8 cellular contexts compared by ENCODE assay signal in the genomic region with DNA sequence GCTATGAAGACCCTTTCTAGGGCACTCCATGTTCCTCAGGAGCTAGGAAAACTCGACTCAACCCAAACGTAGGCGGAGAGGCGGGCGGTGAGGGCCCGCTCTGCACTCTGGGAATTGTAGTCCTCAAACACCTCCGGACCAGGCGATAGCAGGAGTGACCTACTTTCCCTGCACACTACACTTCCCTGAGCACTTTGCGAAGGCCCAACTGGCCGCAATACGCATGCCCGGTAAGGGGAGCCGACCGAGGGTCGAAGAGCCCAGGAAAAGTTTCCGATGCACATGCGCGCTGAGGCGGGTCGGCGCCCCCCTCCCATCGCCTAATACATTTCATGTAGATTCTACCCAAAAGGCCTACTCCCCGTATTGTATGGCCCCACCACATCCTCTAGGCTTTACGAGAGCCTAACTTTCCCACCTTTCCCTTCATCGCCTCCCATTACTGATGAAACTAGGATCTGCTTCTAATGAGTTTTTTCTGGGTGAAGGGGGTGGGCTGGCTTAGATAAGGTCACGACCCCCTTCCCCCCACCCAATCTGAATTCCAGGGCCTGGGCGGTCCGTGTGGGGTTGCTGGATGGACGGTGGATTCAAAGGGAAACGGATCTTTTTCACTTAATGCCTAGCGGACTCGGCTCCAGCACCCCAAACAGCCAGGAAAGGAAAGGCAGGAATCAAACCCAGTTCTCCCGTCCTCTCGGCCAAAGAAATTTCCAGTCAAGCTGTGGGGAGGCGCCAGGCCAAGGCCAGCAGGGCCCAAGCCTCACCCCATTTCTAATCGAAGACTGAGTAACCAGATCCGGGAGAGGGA. TPM values are rescaled to one million over a fixed set of nuclear protein-coding genes. Genes with fewer than 3 reads are reported as not detected.
DNase-seq lines count a peak whose midpoint lies in the region; ATAC-seq and TF ChIP-seq lines count a peak whose summit lies in the region.

No MANE protein-coding gene starts in this region.

- H4K20me1 ChIP-seq in BLaER1, result peaks cover 60% of the 10 kb centered on the region

- CTCF ChIA-PET in activated CD4-positive, alpha-beta memory T cell treated with anti-CD3 and anti-CD28 coated beads, Interleukin-2, amount 10 ng/mL, durations not matched to agents 7 days and 5 days (lab: Charles Lee), result interaction anchor here (1.3 to 3.0 kb wide), 3 partner anchors 24 to 72 kb away, joined by 4 to 11 read pairs (median 8); partner anchors contain the start of genes ACO2 and PHF5A

- no peaks in the 10 kb centered on the region for H3K27me3 Mint-ChIP-seq in activated CD4-positive, alpha-beta memory T cell treated with anti-CD3 and anti-CD28 coated beads, Interleukin-2, amount 10 ng/mL, durations not matched to agents 7 days and 5 days

- H3K9me3 ChIP-seq in BLaER1 (no peaks in the 10 kb centered on the region), liver (ENCODE audit: control insufficient read depth in 4 of 4, low read length in 3 of 4) (no peaks in the 10 kb centered on the region)

- H3K4me3 ChIP-seq in BLaER1 (peak overlapping the region; percentile 98), dorsolateral prefrontal cortex (peak overlapping the region; percentile 71 to 100 (median 98)), liver (ENCODE audit: low read depth in 1 of 3, low read length in 3 of 3) (peak overlapping the region; percentile 69 to 98 (median 96))

- H3K27ac ChIP-seq in BLaER1 (peak overlapping the region; percentile 96), dorsolateral prefrontal cortex (peak overlapping the region; percentile 97 to 100 (median 100)), liver (ENCODE audit: low read depth in 1 of 2, low read length in 2 of 2) (peak overlapping the region; percentile 90 to 100)

- intact Hi-C loops in dorsolateral prefrontal cortex (cut with DNase I), result loop anchor here in 1 of 2 donors (5.0 kb wide), 1 partner anchor 73 kb away; no protein-coding TSS in a partner anchor

- POLR2A ChIA-PET in activated CD4-positive, alpha-beta memory T cell treated with anti-CD3 and anti-CD28 coated beads, Interleukin-2, amount 10 ng/mL, durations not matched to agents 7 days and 5 days (lab: Charles Lee), result interaction anchor here (0.6 to 5.0 kb wide), 19 partner anchors 8 to 493 kb away, joined by 3 to 136 read pairs (median 13); partner anchors contain the start of genes ACO2, DESI1, PHF5A and PMM1

- H3K4me3 Mint-ChIP-seq in activated CD4-positive, alpha-beta memory T cell treated with anti-CD3 and anti-CD28 coated beads, Interleukin-2, amount 10 ng/mL, durations not matched to agents 7 days and 5 days, result peak overlapping the region; percentile 95

- no peaks in the 10 kb centered on the region for H3K9me3 Mint-ChIP-seq in activated CD4-positive, alpha-beta memory T cell treated with anti-CD3 and anti-CD28 coated beads, Interleukin-2, amount 10 ng/mL, durations not matched to agents 7 days and 5 days

- H3K27me3 ChIP-seq in BLaER1 (no peaks in the 10 kb centered on the region), dorsolateral prefrontal cortex (no peaks in the 10 kb centered on the region), liver (ENCODE audit: control insufficient read depth in 4 of 4, insufficient read depth in 4 of 4, low read length in 3 of 4) (no peaks in the 10 kb centered on the region)

- peak overlapping the region; percentile 86 for H3K4me2 ChIP-seq in BLaER1

- H3K4me1 Mint-ChIP-seq in activated CD4-positive, alpha-beta memory T cell treated with anti-CD3 and anti-CD28 coated beads, Interleukin-2, amount 10 ng/mL, durations not matched to agents 7 days and 5 days, result peaks cover 34% of the 10 kb centered on the region

- H3K36me3 ChIP-seq in BLaER1 (peaks cover 41% of the 10 kb centered on the region), liver (ENCODE audit: control insufficient read depth in 4 of 4, insufficient read depth in 3 of 4, low read depth in 1 of 4, low read length in 3 of 4) (peaks cover 0 to 2% (median 0%) of the 10 kb centered on the region in 4 donors)

- H3K9ac ChIP-seq in BLaER1 (peak overlapping the region; percentile 92), liver (ENCODE audit: low read depth in 1 of 2, low read length in 2 of 2) (peak overlapping the region; percentile 91 to 99)

- DNase-seq in NCI-H82 (lab: John Stamatoyannopoulos, UW) (peak; percentile 97), dorsolateral prefrontal cortex (peak; percentile 69 to 94 (median 91))
- DNase-seq in activated CD4-positive, alpha-beta memory T cell treated with anti-CD3 and anti-CD28 coated beads, Interleukin-2, amount 10 ng/mL, durations not matched to agents 7 days and 5 days, result peak; percentile 86
- DNase-seq in stimulated activated CD4-positive, alpha-beta T cell treated with anti-CD3 and anti-CD28 coated beads, Interleukin-2, amount 100 ng/mL, for 48 hours, result peak; percentile 75 to 78

- peaks cover 33% of the 10 kb centered on the region for H3K36me3 Mint-ChIP-seq in activated CD4-positive, alpha-beta memory T cell treated with anti-CD3 and anti-CD28 coated beads, Interleukin-2, amount 10 ng/mL, durations not matched to agents 7 days and 5 days (ENCODE audit: low read depth)

- ATAC-seq in GM19351 (IDR thresholded peaks at IDR 0.05; ENCODE audit: unreplicated experiment), result peak; percentile 56
- peak; percentile 34 for ATAC-seq in HG03521 (IDR thresholded peaks at IDR 0.05; ENCODE audit: unreplicated experiment)

- H3K4me1 ChIP-seq in BLaER1, result peaks cover 54% of the 10 kb centered on the region
- H3K4me1 ChIP-seq in liver (ENCODE audit: control insufficient read depth in 4 of 4, insufficient read depth in 4 of 4, low read length in 3 of 4), result peaks cover 6 to 32% (median 27%) of the 10 kb centered on the region in 4 donors

- TF ChIP-seq RAD21 in liver (IDR thresholded peaks at IDR 0.05), result peak; percentile 52 to 55

- H3K27ac Mint-ChIP-seq in activated CD4-positive, alpha-beta memory T cell treated with anti-CD3 and anti-CD28 coated beads, Interleukin-2, amount 10 ng/mL, durations not matched to agents 7 days and 5 days, result peak overlapping the region; percentile 93

- WGBS in liver, result under 1% methylated on average over 37 of the region's 37 CpGs

- peak in 6 of 56 donors; percentile 6 to 20 (median 14) for TF ChIP-seq CTCF in dorsolateral prefrontal cortex (IDR thresholded peaks at IDR 0.05 in 54 of 56, conservative IDR thresholded peaks at IDR 0.05 in 2 of 56; ENCODE audit: low read depth in 1 of 56, partially characterized antibody in 56 of 56)
- TF ChIP-seq CTCF in liver (IDR thresholded peaks at IDR 0.05; ENCODE audit: low read depth, low read length, missing input control), result no peak

TF ChIP-seq in liver, 16 proteins besides CTCF, POLR2A, EP300 and RAD21 (continues in another document):
- TF ChIP-seq MAX (IDR thresholded peaks at IDR 0.05), result peak; percentile 61
- TF ChIP-seq JUND (IDR thresholded peaks at IDR 0.05), result peak in 1 of 2 donors; percentile 13
- TF ChIP-seq EGR1 (IDR thresholded peaks at IDR 0.05; ENCODE audit: low read depth in 2 of 2), result peak; percentile 46 to 74
- peak; percentile 41 for TF ChIP-seq NR2F2 (IDR thresholded peaks at IDR 0.05)
- peak in 1 of 2 donors; percentile 55 for TF ChIP-seq GABPA (IDR thresholded peaks at IDR 0.05 in 1 of 2, conservative IDR thresholded peaks at IDR 0.05 in 1 of 2)
- TF ChIP-seq, protein P1, sequence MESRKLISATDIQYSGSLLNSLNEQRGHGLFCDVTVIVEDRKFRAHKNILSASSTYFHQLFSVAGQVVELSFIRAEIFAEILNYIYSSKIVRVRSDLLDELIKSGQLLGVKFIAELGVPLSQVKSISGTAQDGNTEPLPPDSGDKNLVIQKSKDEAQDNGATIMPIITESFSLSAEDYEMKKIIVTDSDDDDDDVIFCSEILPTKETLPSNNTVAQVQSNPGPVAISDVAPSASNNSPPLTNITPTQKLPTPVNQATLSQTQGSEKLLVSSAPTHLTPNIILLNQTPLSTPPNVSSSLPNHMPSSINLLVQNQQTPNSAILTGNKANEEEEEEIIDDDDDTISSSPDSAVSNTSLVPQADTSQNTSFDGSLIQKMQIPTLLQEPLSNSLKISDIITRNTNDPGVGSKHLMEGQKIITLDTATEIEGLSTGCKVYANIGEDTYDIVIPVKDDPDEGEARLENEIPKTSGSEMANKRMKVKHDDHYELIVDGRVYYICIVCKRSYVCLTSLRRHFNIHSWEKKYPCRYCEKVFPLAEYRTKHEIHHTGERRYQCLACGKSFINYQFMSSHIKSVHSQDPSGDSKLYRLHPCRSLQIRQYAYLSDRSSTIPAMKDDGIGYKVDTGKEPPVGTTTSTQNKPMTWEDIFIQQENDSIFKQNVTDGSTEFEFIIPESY (IDR thresholded peaks at IDR 0.05), result peak; percentile 59
- TF ChIP-seq RXRA (IDR thresholded peaks at IDR 0.05), result peak; percentile 57 to 71
- peak; percentile 67 for TF ChIP-seq SP1 (IDR thresholded peaks at IDR 0.05)
- TF ChIP-seq FOXA1 (IDR thresholded peaks at IDR 0.05), result no peak
- no peak for TF ChIP-seq HNF4G (IDR thresholded peaks at IDR 0.05)
- no peak for TF ChIP-seq ATF3 (IDR thresholded peaks at IDR 0.05)
- TF ChIP-seq HNF4A (conservative IDR thresholded peaks at IDR 0.05), result peak; percentile 34 to 40
- peak; percentile 78 for TF ChIP-seq YY1 (IDR thresholded peaks at IDR 0.05)
- TF ChIP-seq FOXA2 (IDR thresholded peaks at IDR 0.05), result no peak

RNA-seq across cellular contexts. Expression of gene TOB2, which starts 2.0 kb away (rescaled TPM):
- 10 to 100 TPM; 38.7 to 41.2 TPM for total RNA-seq in activated CD4-positive, alpha-beta memory T cell treated with anti-CD3 and anti-CD28 coated beads, Interleukin-2, amount 10 ng/mL, durations not matched to agents 7 days and 5 days
- total RNA-seq in dorsolateral prefrontal cortex (100 to 1,000 TPM in 4 of 120 experiments, 10 to 100 TPM in 116; 33.6 to 113 (median 52.3) TPM), liver (10 to 100 TPM; 11.6 to 17.1 TPM)
- polyA plus RNA-seq in liver, result 10 to 100 TPM in 1 of 2 donors, 1 to 10 TPM in 1; 9.8 to 12.9 TPM

RNA-seq across cellular contexts. Expression of gene PHF5A, which starts 23.9 kb away (rescaled TPM):
- total RNA-seq in activated CD4-positive, alpha-beta memory T cell treated with anti-CD3 and anti-CD28 coated beads, Interleukin-2, amount 10 ng/mL, durations not matched to agents 7 days and 5 days, result 10 to 100 TPM; 43.9 to 55.3 TPM
- total RNA-seq in dorsolateral prefrontal cortex, result 10 to 100 TPM; 10.3 to 36.8 (median 22.3) TPM
- total RNA-seq in liver, result 10 to 100 TPM; 27.3 to 31.7 TPM
- polyA plus RNA-seq in liver, result 10 to 100 TPM; 15.8 to 19.1 TPM

RNA-seq across cellular contexts. Expression of gene ACO2, which starts 24.4 kb away (rescaled TPM):
- total RNA-seq in activated CD4-positive, alpha-beta memory T cell treated with anti-CD3 and anti-CD28 coated beads, Interleukin-2, amount 10 ng/mL, durations not matched to agents 7 days and 5 days, result 10 to 100 TPM; 69.9 to 72.2 TPM
- 100 to 1,000 TPM; 173 to 339 (median 261) TPM for total RNA-seq in dorsolateral prefrontal cortex
- 10 to 100 TPM; 62.8 to 75.1 TPM for total RNA-seq in liver
- 10 to 100 TPM; 45.3 to 76.1 TPM for polyA plus RNA-seq in liver

Comparison
In these comparisons a context has a peak if more than half of its experiments do, and no peak if none do; other contexts are left out.
1. Peak in every context shown above with its lines: DNase-seq, ATAC-seq, H3K4me3 ChIP-seq and H3K27ac ChIP-seq.